In genomic region chr14:100900837-100901390, GRCh38 we compare ENCODE assay signal across 8 cellular contexts. TPM values are rescaled to one million over a fixed set of nuclear protein-coding genes. Genes with fewer than 3 reads are reported as not detected.
DNase-seq lines count a peak whose midpoint lies in the region; ATAC-seq, FAIRE-seq and TF ChIP-seq lines count a peak whose summit lies in the region.
"Had no signal": no experiment of that assay in that cellular context is flagged by ENCODE, and none has a peak within 500 bp of the region (broad histone marks: within the 10 kb centered on the region; RNA-seq: fewer than 3 reads in every experiment).

No MANE protein-coding gene starts in this region.

- no peak overlapping the region for H3K4me3 Mint-ChIP-seq in activated CD8-positive, alpha-beta T cell treated with anti-CD3 and anti-CD28 coated beads, Interleukin-2, amount 10 ng/mL, durations not matched to agents 7 days and 5 days
- H3K4me3 Mint-ChIP-seq: T-helper 1 cell treated with Interleukin-12 subunit alpha and Interleukin-12 subunit beta and Interleukin-4 antibody, amounts not matched to agents 30 μg/mL and 1 μg/mL, for 36 hours had no signal

- peak; percentile 29; the same call in 1 of the 3 replicates for TF ChIP-seq CTCF in GM12872 (IDR thresholded peaks at IDR 0.05; ENCODE audit: insufficient read depth, low read depth, low read length)

- CTCF ChIA-PET in activated CD8-positive, alpha-beta T cell treated with anti-CD3 and anti-CD28 coated beads, Interleukin-2, amount 10 ng/mL, durations not matched to agents 7 days and 5 days (lab: Charles Lee), result no interaction called here

- no peak for ATAC-seq in activated CD8-positive, alpha-beta T cell treated with anti-CD3 and anti-CD28 coated beads, Interleukin-2, amount 10 ng/mL, durations not matched to agents 7 days and 5 days
- ATAC-seq in GM18867 (IDR thresholded peaks at IDR 0.05; ENCODE audit: unreplicated experiment), result no peak

- peak; percentile 26 for DNase-seq in M059J (ENCODE audit: low read depth)
- DNase-seq in activated CD8-positive, alpha-beta T cell treated with anti-CD3 and anti-CD28 coated beads, Interleukin-2, amount 10 ng/mL, durations not matched to agents 7 days and 5 days, result peak; percentile 26
- DNase-seq in left kidney (ENCODE audit: low read depth, low spot score), result peak; percentile 78
- DNase-seq in GM19239 (ENCODE audit: insufficient read length, low spot score), result no peak
- no peak for DNase-seq in CD1c-positive myeloid dendritic cell (ENCODE audit: extremely low spot score)

- H3K36me3 Mint-ChIP-seq in activated CD8-positive, alpha-beta T cell treated with anti-CD3 and anti-CD28 coated beads, Interleukin-2, amount 10 ng/mL, durations not matched to agents 7 days and 5 days (ENCODE audit: low read depth), result no peaks in the 10 kb centered on the region

- H3K27ac Mint-ChIP-seq in activated CD8-positive, alpha-beta T cell treated with anti-CD3 and anti-CD28 coated beads, Interleukin-2, amount 10 ng/mL, durations not matched to agents 7 days and 5 days, result no peak overlapping the region
- H3K27ac Mint-ChIP-seq: T-helper 1 cell treated with Interleukin-12 subunit alpha and Interleukin-12 subunit beta and Interleukin-4 antibody, amounts not matched to agents 30 μg/mL and 1 μg/mL, for 36 hours had no signal

- peaks cover 50% of the 10 kb centered on the region for H3K27me3 Mint-ChIP-seq in activated CD8-positive, alpha-beta T cell treated with anti-CD3 and anti-CD28 coated beads, Interleukin-2, amount 10 ng/mL, durations not matched to agents 7 days and 5 days (ENCODE audit: low read depth)

- FAIRE-seq in GM19239 (lab: Jason Lieb, UNC), result no peak

- H3K4me1 Mint-ChIP-seq in activated CD8-positive, alpha-beta T cell treated with anti-CD3 and anti-CD28 coated beads, Interleukin-2, amount 10 ng/mL, durations not matched to agents 7 days and 5 days (ENCODE audit: low read depth), result no peaks in the 10 kb centered on the region

- H3K9me3 Mint-ChIP-seq in activated CD8-positive, alpha-beta T cell treated with anti-CD3 and anti-CD28 coated beads, Interleukin-2, amount 10 ng/mL, durations not matched to agents 7 days and 5 days (ENCODE audit: insufficient read depth), result no peaks in the 10 kb centered on the region
- H3K9me3 Mint-ChIP-seq: T-helper 1 cell treated with Interleukin-12 subunit alpha and Interleukin-12 subunit beta and Interleukin-4 antibody, amounts not matched to agents 30 μg/mL and 1 μg/mL, for 36 hours had no signal

- POLR2A ChIA-PET in activated CD8-positive, alpha-beta T cell treated with anti-CD3 and anti-CD28 coated beads, Interleukin-2, amount 10 ng/mL, durations not matched to agents 7 days and 5 days (lab: Charles Lee), result no interaction called here

RNA-seq across cellular contexts. Expression of gene RTL1, which starts 2.6 kb away (rescaled TPM):
- 0.02 TPM in 1 of 2 replicates, not detected in the other for total RNA-seq in M059J (2014; rRNA removed; shearing (Covaris generic))
- total RNA-seq in activated CD8-positive, alpha-beta T cell treated with anti-CD3 and anti-CD28 coated beads, Interleukin-2, amount 10 ng/mL, durations not matched to agents 7 days and 5 days, result not detected

Comparison
In these comparisons a context has a peak if more than half of its experiments do, and no peak if none do; other contexts are left out.
1. DNase-seq: peak in M059J (single experiment), activated CD8-positive, alpha-beta T cell treated with anti-CD3 and anti-CD28 coated beads, Interleukin-2, amount 10 ng/mL, durations not matched to agents 7 days and 5 days (single experiment) and left kidney (single experiment); none in GM19239 (single experiment) and CD1c-positive myeloid dendritic cell (single experiment).